ENCODE assay signal across 8 cellular contexts in the genomic region with DNA sequence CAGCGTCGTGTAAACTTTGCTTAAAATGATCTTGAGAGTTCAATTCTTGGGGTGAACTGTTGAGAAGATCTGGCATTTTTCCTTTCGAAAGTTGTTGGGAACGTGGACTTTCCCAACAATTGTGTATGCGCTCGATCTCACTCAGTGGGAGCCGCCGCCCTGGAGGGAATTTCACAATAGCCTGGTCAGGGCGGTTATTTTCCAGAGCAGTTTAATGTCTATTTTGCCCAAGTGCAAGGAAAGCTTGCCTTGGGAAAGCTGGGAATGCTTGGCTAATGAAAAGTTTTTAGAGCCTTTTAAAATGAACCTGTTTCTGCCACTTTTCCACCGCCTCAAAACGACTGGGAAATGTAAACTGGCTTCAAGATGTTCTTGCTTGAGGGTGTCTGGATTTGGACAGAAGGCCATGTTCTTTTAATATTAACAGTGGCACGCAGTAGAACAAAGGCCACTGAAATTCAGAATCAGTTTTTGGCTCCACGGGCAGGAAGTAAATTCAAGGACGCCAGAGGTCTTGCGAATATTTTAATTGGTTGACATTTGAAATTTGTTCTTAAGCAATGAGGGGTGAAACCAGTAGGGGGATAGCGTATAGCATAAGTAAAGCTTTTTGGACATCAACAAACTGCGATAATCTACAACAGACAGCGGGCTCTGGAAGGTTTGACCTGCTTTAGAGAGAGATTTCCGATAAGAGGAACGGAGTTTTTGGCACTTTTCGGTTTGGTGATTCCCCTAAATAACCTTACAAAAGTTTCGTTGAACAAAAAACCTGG. TPM values are rescaled to one million over a fixed set of nuclear protein-coding genes. Genes with fewer than 3 reads are reported as not detected.
DNase-seq lines count a peak whose midpoint lies in the region; ATAC-seq, FAIRE-seq and TF ChIP-seq lines count a peak whose summit lies in the region.

No MANE protein-coding gene starts in this region.

- peak overlapping the region; percentile 77 for H3K4me2 ChIP-seq in Karpas-422 (ENCODE audit: low read depth, low read length, poor library complexity, severe bottlenecking)
- H3K4me2 ChIP-seq in HepG2 (ENCODE audit: low read depth, low read length), result peak overlapping the region; percentile 97

- peak; percentile 28 for ATAC-seq in GM18868 (IDR thresholded peaks at IDR 0.05; ENCODE audit: unreplicated experiment)
- peak; percentile 15 for ATAC-seq in SK-N-SH treated with all-trans-retinoic acid at 6 μM for 48 hours
- peak; percentile 34 for ATAC-seq in HepG2

- H3K36me3 ChIP-seq in CD4-positive, alpha-beta memory T cell (ENCODE audit: insufficient read depth, low read length), result no peaks in the 10 kb centered on the region
- H3K36me3 ChIP-seq in Karpas-422 (ENCODE audit: insufficient read depth, low read length), result no peaks in the 10 kb centered on the region
- H3K36me3 ChIP-seq in HepG2 (replicated peaks in 1 of 2; ENCODE audit: control insufficient read depth in 1 of 2, insufficient read depth in 2 of 2, low read length in 2 of 2), result peaks cover 0 to 2% of the 10 kb centered on the region in 2 experiments; a peak in 1 of 5 replicates
- H3K36me3 ChIP-seq in stomach, result peaks cover 0 to 3% (median 0%) of the 10 kb centered on the region in 4 donors

- in situ Hi-C loops in HepG2 (cut with HindIII; ENCODE audit: extremely low pct_ligation_motif_present, low pct_unique_long_range_greater_than_20kb), result loop anchor here (5.0 kb wide), 1 partner anchor 45 kb away; a partner anchor contains a TSS

- no peaks in the 10 kb centered on the region for H3K9me3 ChIP-seq in CD4-positive, alpha-beta memory T cell (ENCODE audit: control insufficient read depth in 1 of 2, low read length in 2 of 2)
- H3K9me3 ChIP-seq in Karpas-422 (ENCODE audit: low read length), result no peaks in the 10 kb centered on the region
- H3K9me3 ChIP-seq in HepG2 (ENCODE audit: low read length), result no peaks in the 10 kb centered on the region
- H3K9me3 ChIP-seq in stomach, result no peaks in the 10 kb centered on the region

- H2AFZ ChIP-seq in Karpas-422 (ENCODE audit: low read length) (peak overlapping the region; percentile 69; the same call in 1 of the 2 replicates), HepG2 (ENCODE audit: low read length) (no peak overlapping the region)

- H3K27ac Mint-ChIP-seq in CD4-positive, alpha-beta memory T cell, result peak overlapping the region; percentile 92 to 100 (median 99)
- peak overlapping the region; percentile 98 for H3K27ac Mint-ChIP-seq in dendritic cell treated with granulocyte-macrophage colony-stimulating factor and Interleukin-4, amounts not matched to agents 40 ng/mL and 50 ng/mL, for 4 days

- POLR2A ChIA-PET in CD4-positive, alpha-beta memory T cell (lab: Charles Lee; ENCODE audit: partially characterized antibody), result interaction anchor here (0.7 to 6.1 kb wide), 37 partner anchors 10 to 1150 kb away, joined by 3 to 127 read pairs (median 8); a partner anchor contains a TSS
- POLR2A ChIA-PET in HepG2 (lab: Yijun Ruan, JAX), result interaction anchor here (0.8 to 5.8 kb wide), 20 partner anchors 10 to 253 kb away, joined by 3 to 75 read pairs (median 10); a partner anchor contains a TSS

- DNase-seq in CD4-positive, alpha-beta memory T cell, result peak; percentile 67 to 81 (median 74)
- DNase-seq in Karpas-422, result peak; percentile 92
- peak; percentile 84 for DNase-seq in HepG2 (ENCODE audit: low spot score)
- peak; percentile 70 for DNase-seq in stomach
- no peak for DNase-seq in NCI-H2171 (lab: John Stamatoyannopoulos, UW)

- no peak for FAIRE-seq in HepG2 (lab: Jason Lieb, UNC)

- H3K4me1 ChIP-seq in CD4-positive, alpha-beta memory T cell (ENCODE audit: insufficient read depth, low read length), result peaks cover 46% of the 10 kb centered on the region
- H3K4me1 ChIP-seq in Karpas-422 (ENCODE audit: low read length) (peaks cover 62% of the 10 kb centered on the region), HepG2 (ENCODE audit: insufficient read depth, low read length) (peaks cover 68% of the 10 kb centered on the region), stomach (peaks cover 9 to 58% (median 43%) of the 10 kb centered on the region in 4 donors)

- H3K9me3 Mint-ChIP-seq in CD4-positive, alpha-beta memory T cell, result peaks cover 0 to 2% (median 0%) of the 10 kb centered on the region in 8 donors
- no peaks in the 10 kb centered on the region for H3K9me3 Mint-ChIP-seq in dendritic cell treated with granulocyte-macrophage colony-stimulating factor and Interleukin-4, amounts not matched to agents 40 ng/mL and 50 ng/mL, for 4 days

- H4K20me1 ChIP-seq in Karpas-422 (ENCODE audit: insufficient read depth, low read depth, low read length) (no peaks in the 10 kb centered on the region), HepG2 (ENCODE audit: insufficient read depth, low read length) (peaks cover 11% of the 10 kb centered on the region)

- peak; percentile 22 to 53; a peak in 2 of 4 replicates for TF ChIP-seq EP300 in HepG2 (IDR thresholded peaks at IDR 0.05; ENCODE audit: low read depth in 2 of 2, low read length in 2 of 2)
- no peak for TF ChIP-seq EP300 in HepG2 (CRISPR knock-in tag; IDR thresholded peaks at IDR 0.05; ENCODE audit: borderline replicate concordance)
- TF ChIP-seq EP300 in stomach (IDR thresholded peaks at IDR 0.05), result no peak

- H3K27me3 ChIP-seq in CD4-positive, alpha-beta memory T cell (ENCODE audit: insufficient read depth, low read length), result no peaks in the 10 kb centered on the region
- H3K27me3 ChIP-seq in Karpas-422 (ENCODE audit: low read length) (no peaks in the 10 kb centered on the region), HepG2 (ENCODE audit: control insufficient read depth in 1 of 2, insufficient read depth in 2 of 2, low read length in 2 of 2) (no peaks in the 10 kb centered on the region; a peak in 2 of 5 replicates), stomach (no peaks in the 10 kb centered on the region)

- no peak; the same call in 1 of the 2 replicates for TF ChIP-seq CTCF in HepG2 (CRISPR knock-in tag; IDR thresholded peaks at IDR 0.05)
- peak in 4 of 7 experiments; percentile 16 to 51 (median 39) for TF ChIP-seq CTCF in stomach (IDR thresholded peaks at IDR 0.05)

- H3K4me1 Mint-ChIP-seq in CD4-positive, alpha-beta memory T cell, result peaks cover 26 to 82% (median 37%) of the 10 kb centered on the region in 4 donors
- H3K4me1 Mint-ChIP-seq in dendritic cell treated with granulocyte-macrophage colony-stimulating factor and Interleukin-4, amounts not matched to agents 40 ng/mL and 50 ng/mL, for 4 days (ENCODE audit: low read depth), result peaks cover 39% of the 10 kb centered on the region

- TSS peak; percentile 47 for BruUV-seq in HepG2 (replicated peaks; lab: Mats Ljungman, UMichigan)

- peak overlapping the region; percentile 79 for H3K9ac ChIP-seq in Karpas-422 (ENCODE audit: low read length)
- H3K9ac ChIP-seq in HepG2 (ENCODE audit: insufficient read depth, low read depth, low read length), result peak overlapping the region; percentile 94

- CTCF ChIA-PET in CD4-positive, alpha-beta memory T cell (lab: Charles Lee; ENCODE audit: partially characterized antibody), result interaction anchor here (0.9 to 6.4 kb wide), 19 partner anchors 9 to 404 kb away, joined by 3 to 107 read pairs (median 14); a partner anchor contains a TSS
- CTCF ChIA-PET in HepG2 (lab: Yijun Ruan, JAX; ENCODE audit: low intra/inter-chr PET ratio, low total read pairs), result no interaction called here

- H3K4me3 ChIP-seq in CD4-positive, alpha-beta memory T cell (ENCODE audit: low read length in 2 of 2), result peak overlapping the region; percentile 78 to 98
- H3K4me3 ChIP-seq in Karpas-422 (ENCODE audit: low read length) (peak overlapping the region; percentile 78), HepG2 (replicated peaks in 1 of 3; ENCODE audit: insufficient read depth in 1 of 3, low read depth in 2 of 3, low read length in 3 of 3) (peak overlapping the region; percentile 86 to 90 (median 86)), stomach (peak overlapping the region; percentile 61 to 93 (median 80))

- TF ChIP-seq POLR2A in HepG2 (IDR thresholded peaks at IDR 0.05; ENCODE audit: insufficient read depth in 1 of 2, low read depth in 2 of 2, low read length in 2 of 2) (peak in 1 of 2 experiments; percentile 24; a peak in 3 of 4 replicates), stomach (IDR thresholded peaks at IDR 0.05) (no peak)

- no peaks in the 10 kb centered on the region for H3K9me2 ChIP-seq in Karpas-422 (replicated peaks; ENCODE audit: insufficient read depth, low read length)

- H3K36me3 Mint-ChIP-seq in CD4-positive, alpha-beta memory T cell, result peaks cover 11 to 40% of the 10 kb centered on the region in 2 donors
- peaks cover 55% of the 10 kb centered on the region for H3K36me3 Mint-ChIP-seq in dendritic cell treated with granulocyte-macrophage colony-stimulating factor and Interleukin-4, amounts not matched to agents 40 ng/mL and 50 ng/mL, for 4 days (ENCODE audit: low read depth)

- H3K79me2 ChIP-seq in Karpas-422 (ENCODE audit: low read length) (peaks cover 3% of the 10 kb centered on the region; the same call in 1 of the 2 replicates), HepG2 (ENCODE audit: insufficient read depth, low read length) (peaks cover 53% of the 10 kb centered on the region)

- peak overlapping the region; percentile 91 for H3K27ac ChIP-seq in CD4-positive, alpha-beta memory T cell (ENCODE audit: low read depth, low read length)
- peak overlapping the region; percentile 98 for H3K27ac ChIP-seq in Karpas-422 (ENCODE audit: low read length)
- H3K27ac ChIP-seq in HepG2 (ENCODE audit: extremely low read length, insufficient read depth, low read length), result peak overlapping the region; percentile 91
- peak overlapping the region; percentile 98 to 100 (median 99) for H3K27ac ChIP-seq in stomach

- intact Hi-C loops in CD4-positive, alpha-beta memory T cell (cut with micrococcal nuclease), result loop anchor here (1.0 to 5.0 kb wide), 8 partner anchors 46 to 404 kb away; a partner anchor contains a TSS
- intact Hi-C loops in dendritic cell treated with granulocyte-macrophage colony-stimulating factor and Interleukin-4, amounts not matched to agents 40 ng/mL and 50 ng/mL, for 4 days (cut with micrococcal nuclease), result loop anchor here (1.0 to 5.0 kb wide), 4 partner anchors 14 to 60 kb away; a partner anchor contains a TSS
- intact Hi-C loops in HepG2 (cut with micrococcal nuclease; ENCODE audit: unreplicated experiment), result loop anchor here (1.0 to 5.0 kb wide), 4 partner anchors 45 to 230 kb away; a partner anchor contains a TSS
- intact Hi-C loops in stomach (cut with DNase I; ENCODE audit: low total_unique reads), result no loop called here

- peaks cover 0 to 2% of the 10 kb centered on the region in 2 donors for H3K27me3 Mint-ChIP-seq in CD4-positive, alpha-beta memory T cell
- H3K27me3 Mint-ChIP-seq in dendritic cell treated with granulocyte-macrophage colony-stimulating factor and Interleukin-4, amounts not matched to agents 40 ng/mL and 50 ng/mL, for 4 days, result no peaks in the 10 kb centered on the region

- H3K4me3 Mint-ChIP-seq in CD4-positive, alpha-beta memory T cell, result peak overlapping the region; percentile 93 to 100 (median 100)
- H3K4me3 Mint-ChIP-seq in dendritic cell treated with granulocyte-macrophage colony-stimulating factor and Interleukin-4, amounts not matched to agents 40 ng/mL and 50 ng/mL, for 4 days, result peak overlapping the region; percentile 99

- WGBS in HepG2 (ENCODE audit: low lambda C conversion rate), result under 1% methylated on average over 22 of the region's 22 CpGs
- 0 to 1% (median 1%) methylated on average over 22 of the region's 22 CpGs for WGBS in stomach, 5 donors

- TF ChIP-seq RAD21 in HepG2 (CRISPR knock-in tag; IDR thresholded peaks at IDR 0.05), result no peak

RNA-seq across cellular contexts. Expression of a gene that starts 1.2 kb away (rescaled TPM):
- total RNA-seq in CD4-positive, alpha-beta memory T cell, result 100 to 1,000 TPM; 222 to 235 TPM
- 100 to 1,000 TPM; 127 to 155 TPM for polyA plus RNA-seq in CD4-positive, alpha-beta memory T cell
- total RNA-seq in Karpas-422 (2014; rRNA removed; shearing (Covaris generic); ENCODE audit: low replicate concordance), result 62.6 and 63.5 TPM in 2 replicates
- total RNA-seq in HepG2 (2016; rRNA removed; fragmentation: Illumina TruSeq; extraction: Trizol) (92.1 and 109 TPM in 2 replicates), stomach (100 to 1,000 TPM; 149 to 424 (median 247) TPM)
- 30.7 and 32.1 TPM in 2 replicates for total RNA-seq in HepG2 (2016; cell fraction: cytosol; rRNA removed; fragmentation: Illumina TruSeq; extraction: Trizol; ENCODE audit: low read depth)
- 93.7 and 102 TPM in 2 replicates for total RNA-seq in HepG2 (2016; cell fraction: insoluble cytoplasmic fraction; rRNA removed; fragmentation: Illumina TruSeq; extraction: Trizol)
- total RNA-seq in HepG2 (2016; cell fraction: membrane; rRNA removed; fragmentation: Illumina TruSeq; extraction: Trizol), result 40.1 and 45.4 TPM in 2 replicates
- total RNA-seq in HepG2 (2016; cell fraction: nucleus; rRNA removed; fragmentation: Illumina TruSeq; extraction: Trizol), result 117 and 122 TPM in 2 replicates
- polyA plus RNA-seq in HepG2 (2011; rRNA removed) (37.3 and 43.8 TPM in 2 replicates), stomach (10 to 100 TPM; 23.3 to 43.4 (median 24.1) TPM)
- 20.7 and 26.9 TPM in 2 replicates for polyA plus RNA-seq in HepG2 (2011; cell fraction: cytosol; rRNA removed)
- 67.5 and 77.8 TPM in 2 replicates for polyA plus RNA-seq in HepG2 (2011; cell fraction: nucleus; rRNA removed)
- 46.4 and 55.2 TPM in 2 replicates for polyA plus RNA-seq in HepG2 (2012)
- polyA plus RNA-seq in HepG2 (2016; cell fraction: cytosol; fragmentation: Illumina TruSeq; extraction: Trizol; ENCODE audit: low read depth), result 12.3 and 18.6 TPM in 2 replicates
- 85.8 and 89.0 TPM in 2 replicates for polyA plus RNA-seq in HepG2 (2016; cell fraction: insoluble cytoplasmic fraction; fragmentation: Illumina TruSeq; extraction: Trizol; ENCODE audit: low read depth)
- 27.6 and 32.5 TPM in 2 replicates for polyA plus RNA-seq in HepG2 (2016; cell fraction: membrane; fragmentation: Illumina TruSeq; extraction: Trizol; ENCODE audit: low read depth)
- polyA plus RNA-seq in HepG2 (2016; cell fraction: nucleus; fragmentation: Illumina TruSeq; extraction: Trizol; ENCODE audit: insufficient read depth, low read depth), result 97.6 and 113 TPM in 2 replicates
- polyA minus RNA-seq in HepG2 (2011; rRNA and poly(A)+ RNA removed; ENCODE audit: low replicate concordance), result 26.0 and 106 TPM in 2 replicates
- polyA minus RNA-seq in HepG2 (2011; cell fraction: cytosol; rRNA and poly(A)+ RNA removed), result 21.5 and 23.9 TPM in 2 replicates
- 213 and 290 TPM in 2 replicates for polyA minus RNA-seq in HepG2 (2011; cell fraction: nucleus; rRNA and poly(A)+ RNA removed)

RNA-seq across cellular contexts. Expression of a gene that starts 45.3 kb away (rescaled TPM):
- total RNA-seq in CD4-positive, alpha-beta memory T cell, result 10 to 100 TPM; 48.7 to 53.6 TPM
- 100 to 1,000 TPM; 261 to 298 TPM for polyA plus RNA-seq in CD4-positive, alpha-beta memory T cell
- total RNA-seq in Karpas-422 (2014; rRNA removed; shearing (Covaris generic); ENCODE audit: low replicate concordance), result 102 and 136 TPM in 2 replicates
- total RNA-seq in HepG2 (2016; rRNA removed; fragmentation: Illumina TruSeq; extraction: Trizol) (159 and 209 TPM in 2 replicates), stomach (100 to 1,000 TPM in 1 of 5 donors, 10 to 100 TPM in 3, 1 to 10 TPM in 1; 3.5 to 130 (median 58.5) TPM)
- 56.0 and 58.0 TPM in 2 replicates for total RNA-seq in HepG2 (2016; cell fraction: cytosol; rRNA removed; fragmentation: Illumina TruSeq; extraction: Trizol; ENCODE audit: low read depth)
- total RNA-seq in HepG2 (2016; cell fraction: insoluble cytoplasmic fraction; rRNA removed; fragmentation: Illumina TruSeq; extraction: Trizol), result 164 and 215 TPM in 2 replicates
- 60.5 and 64.6 TPM in 2 replicates for total RNA-seq in HepG2 (2016; cell fraction: membrane; rRNA removed; fragmentation: Illumina TruSeq; extraction: Trizol)
- total RNA-seq in HepG2 (2016; cell fraction: nucleus; rRNA removed; fragmentation: Illumina TruSeq; extraction: Trizol), result 55.8 and 67.5 TPM in 2 replicates
- polyA plus RNA-seq in HepG2 (2011; rRNA removed) (34.2 and 50.7 TPM in 2 replicates), stomach (100 to 1,000 TPM in 2 of 3 donors, 10 to 100 TPM in 1; 91.2 to 134 (median 109) TPM)
- polyA plus RNA-seq in HepG2 (2011; cell fraction: cytosol; rRNA removed), result 25.8 and 33.0 TPM in 2 replicates
- polyA plus RNA-seq in HepG2 (2011; cell fraction: nucleus; rRNA removed), result 5.1 and 8.3 TPM in 2 replicates
- 55.8 and 87.1 TPM in 2 replicates for polyA plus RNA-seq in HepG2 (2012)
- polyA plus RNA-seq in HepG2 (2016; cell fraction: cytosol; fragmentation: Illumina TruSeq; extraction: Trizol; ENCODE audit: low read depth), result 51.9 and 59.2 TPM in 2 replicates
- 176 and 191 TPM in 2 replicates for polyA plus RNA-seq in HepG2 (2016; cell fraction: insoluble cytoplasmic fraction; fragmentation: Illumina TruSeq; extraction: Trizol; ENCODE audit: low read depth)
- polyA plus RNA-seq in HepG2 (2016; cell fraction: membrane; fragmentation: Illumina TruSeq; extraction: Trizol; ENCODE audit: low read depth), result 52.6 and 60.1 TPM in 2 replicates
- 76.4 and 93.0 TPM in 2 replicates for polyA plus RNA-seq in HepG2 (2016; cell fraction: nucleus; fragmentation: Illumina TruSeq; extraction: Trizol; ENCODE audit: insufficient read depth, low read depth)
- polyA minus RNA-seq in HepG2 (2011; rRNA and poly(A)+ RNA removed; ENCODE audit: low replicate concordance), result 3.1 and 3.5 TPM in 2 replicates
- 7.5 and 14.3 TPM in 2 replicates for polyA minus RNA-seq in HepG2 (2011; cell fraction: cytosol; rRNA and poly(A)+ RNA removed)
- polyA minus RNA-seq in HepG2 (2011; cell fraction: nucleus; rRNA and poly(A)+ RNA removed), result 5.8 and 7.6 TPM in 2 replicates

RNA-seq across cellular contexts. Expression of a gene that starts 45.7 kb away (rescaled TPM):
- total RNA-seq in CD4-positive, alpha-beta memory T cell, result 10 to 100 TPM; 33.1 to 36.4 TPM
- polyA plus RNA-seq in CD4-positive, alpha-beta memory T cell, result 10 to 100 TPM; 23.5 to 25.2 TPM
- total RNA-seq in Karpas-422 (2014; rRNA removed; shearing (Covaris generic); ENCODE audit: low replicate concordance), result 10.4 and 40.0 TPM in 2 replicates
- total RNA-seq in HepG2 (2016; rRNA removed; fragmentation: Illumina TruSeq; extraction: Trizol) (13.9 and 21.5 TPM in 2 replicates), stomach (10 to 100 TPM in 3 of 5 donors, 1 to 10 TPM in 2; 2.9 to 51.6 (median 11.1) TPM)
- total RNA-seq in HepG2 (2016; cell fraction: cytosol; rRNA removed; fragmentation: Illumina TruSeq; extraction: Trizol; ENCODE audit: low read depth), result 10.8 and 15.2 TPM in 2 replicates
- total RNA-seq in HepG2 (2016; cell fraction: insoluble cytoplasmic fraction; rRNA removed; fragmentation: Illumina TruSeq; extraction: Trizol), result 12.3 and 19.7 TPM in 2 replicates
- total RNA-seq in HepG2 (2016; cell fraction: membrane; rRNA removed; fragmentation: Illumina TruSeq; extraction: Trizol), result 6.7 and 8.6 TPM in 2 replicates
- total RNA-seq in HepG2 (2016; cell fraction: nucleus; rRNA removed; fragmentation: Illumina TruSeq; extraction: Trizol), result 21.7 and 22.1 TPM in 2 replicates
- polyA plus RNA-seq in HepG2 (2011; rRNA removed) (4.2 and 4.7 TPM in 2 replicates), stomach (1 to 10 TPM; 2.4 to 4.0 (median 2.5) TPM)
- polyA plus RNA-seq in HepG2 (2011; cell fraction: cytosol; rRNA removed), result 1.4 and 1.9 TPM in 2 replicates
- polyA plus RNA-seq in HepG2 (2011; cell fraction: nucleus; rRNA removed), result 5.6 and 7.8 TPM in 2 replicates
- 4.6 and 5.7 TPM in 2 replicates for polyA plus RNA-seq in HepG2 (2012)
- 0.23 and 0.41 TPM in 2 replicates for polyA plus RNA-seq in HepG2 (2016; cell fraction: cytosol; fragmentation: Illumina TruSeq; extraction: Trizol; ENCODE audit: low read depth)
- polyA plus RNA-seq in HepG2 (2016; cell fraction: insoluble cytoplasmic fraction; fragmentation: Illumina TruSeq; extraction: Trizol; ENCODE audit: low read depth), result 6.3 and 6.9 TPM in 2 replicates
- 1.8 TPM in 2 replicates for polyA plus RNA-seq in HepG2 (2016; cell fraction: membrane; fragmentation: Illumina TruSeq; extraction: Trizol; ENCODE audit: low read depth)
- polyA plus RNA-seq in HepG2 (2016; cell fraction: nucleus; fragmentation: Illumina TruSeq; extraction: Trizol; ENCODE audit: insufficient read depth, low read depth), result 14.7 and 15.8 TPM in 2 replicates
- 7.4 and 8.7 TPM in 2 replicates for polyA minus RNA-seq in HepG2 (2011; rRNA and poly(A)+ RNA removed; ENCODE audit: low replicate concordance)
- 4.7 and 4.9 TPM in 2 replicates for polyA minus RNA-seq in HepG2 (2011; cell fraction: cytosol; rRNA and poly(A)+ RNA removed)
- 58.8 and 59.6 TPM in 2 replicates for polyA minus RNA-seq in HepG2 (2011; cell fraction: nucleus; rRNA and poly(A)+ RNA removed)
